16 cellular contexts compared by ENCODE assay signal in the genomic region with DNA sequence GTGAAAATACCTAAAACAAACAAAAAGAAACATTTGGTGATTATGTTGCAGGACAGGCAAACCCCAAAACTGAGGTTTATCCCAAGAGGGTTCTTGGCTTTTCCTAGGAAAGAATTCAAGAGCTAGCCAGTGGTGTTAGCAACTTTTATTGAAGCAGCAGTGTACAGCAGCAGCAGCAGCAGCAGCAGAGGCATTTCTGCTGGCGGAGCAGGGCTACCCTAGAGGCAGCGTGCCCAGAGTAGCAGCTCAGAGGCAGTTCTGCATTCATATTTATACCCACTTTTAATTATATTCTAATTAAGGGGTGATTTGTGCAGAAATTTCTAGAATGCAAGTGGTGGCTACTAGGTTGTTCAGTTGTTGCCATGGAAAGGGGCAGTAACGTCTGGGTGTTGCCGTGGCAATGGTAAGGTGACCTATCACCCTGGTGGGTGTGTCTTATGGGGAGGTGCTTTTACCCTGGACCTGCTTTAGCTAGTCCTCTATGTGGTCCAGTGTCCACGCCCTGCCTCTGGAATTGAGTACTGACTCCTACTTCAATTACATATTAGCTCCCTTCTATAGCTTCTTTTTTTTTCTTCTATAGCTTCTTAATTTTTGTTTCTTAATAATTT. TPM values are rescaled to one million over a fixed set of nuclear protein-coding genes. Genes with fewer than 3 reads are reported as not detected.
DNase-seq lines count a peak whose midpoint lies in the region; ATAC-seq, FAIRE-seq and TF ChIP-seq lines count a peak whose summit lies in the region.
"Had no signal": no experiment of that assay in that cellular context is flagged by ENCODE, and none has a peak within 500 bp of the region (broad histone marks: within the 10 kb centered on the region; RNA-seq: fewer than 3 reads in every experiment).

No MANE protein-coding gene starts in this region.

- no peak for TF ChIP-seq POLR2A in gastrocnemius medialis (IDR thresholded peaks at IDR 0.05)

- H3K27ac Mint-ChIP-seq in HFFc6, result peak overlapping the region; percentile 59
- no peak overlapping the region for H3K27ac Mint-ChIP-seq in astrocyte (ENCODE audit: unreplicated experiment)
- no peak overlapping the region for H3K27ac Mint-ChIP-seq in activated T-helper 2 cell treated with anti-CD3 and anti-CD28 coated beads, Interferon-gamma antibody, Interleukin-2, Interleukin-4, amounts not matched to agents 10 μg/mL and 5 μg/mL and 100 μg/mL, durations not matched to agents 14 hours and 24 hours and 36 hours
- H3K27ac Mint-ChIP-seq: activated T-helper 1 cell treated with anti-CD3 and anti-CD28 coated beads, Interleukin-12 subunit alpha, Interleukin-12 subunit beta, Interleukin-2, Interleukin-4 antibody, amounts not matched to agents 30 ng/mL and 10 ng/mL and 1 ng/mL, durations not matched to agents 14 hours and 24 hours and 36 hours had no signal

- ATAC-seq in gastrocnemius medialis, result no peak

- H3K4me2 ChIP-seq in astrocyte (ENCODE audit: low read length), result no peak overlapping the region

- no peak overlapping the region for H2AFZ ChIP-seq in astrocyte (ENCODE audit: low read depth, low read length)

- no peak overlapping the region for H3K4me3 ChIP-seq in astrocyte (ENCODE audit: insufficient read depth, low read depth, low read length)
- no peak overlapping the region for H3K4me3 ChIP-seq in gastrocnemius medialis
- no peak overlapping the region for H3K4me3 ChIP-seq in MG63
- H3K4me3 ChIP-seq: vagina had no signal

- peaks cover 100% of the 10 kb centered on the region for H3K79me2 ChIP-seq in astrocyte (ENCODE audit: insufficient read depth, low read length)

- in situ Hi-C loops in gastrocnemius medialis (cut with MboI; ENCODE audit: low sequenced_read_pairs in 4 of 4), result no loop called here

- H3K4me3 Mint-ChIP-seq in HFFc6, result no peak overlapping the region
- H3K4me3 Mint-ChIP-seq in astrocyte (ENCODE audit: unreplicated experiment), result no peak overlapping the region
- H3K4me3 Mint-ChIP-seq in activated T-helper 2 cell treated with anti-CD3 and anti-CD28 coated beads, Interferon-gamma antibody, Interleukin-2, Interleukin-4, amounts not matched to agents 10 μg/mL and 5 μg/mL and 100 μg/mL, durations not matched to agents 14 hours and 24 hours and 36 hours (ENCODE audit: low read depth), result no peak overlapping the region
- H3K4me3 Mint-ChIP-seq: activated T-helper 1 cell treated with anti-CD3 and anti-CD28 coated beads, Interleukin-12 subunit alpha, Interleukin-12 subunit beta, Interleukin-2, Interleukin-4 antibody, amounts not matched to agents 30 ng/mL and 10 ng/mL and 1 ng/mL, durations not matched to agents 14 hours and 24 hours and 36 hours had no signal

- H3K4me1 ChIP-seq in astrocyte (ENCODE audit: insufficient read depth, low read length) (peaks cover 28% of the 10 kb centered on the region), gastrocnemius medialis (peaks cover 91% of the 10 kb centered on the region in 2 donors)

- intact Hi-C loops in gastrocnemius medialis (cut with DNase I; ENCODE audit: low total_unique reads), result no loop called here
- intact Hi-C loops in activated T-helper 2 cell treated with anti-CD3 and anti-CD28 coated beads, Interferon-gamma antibody, Interleukin-2, Interleukin-4, amounts not matched to agents 10 μg/mL and 5 μg/mL and 100 μg/mL, durations not matched to agents 14 hours and 24 hours and 36 hours (cut with micrococcal nuclease), result no loop called here

- TF ChIP-seq CTCF in HFFc6 (IDR thresholded peaks at IDR 0.05), result no peak
- no peak for TF ChIP-seq CTCF in astrocyte (IDR thresholded peaks at IDR 0.05; ENCODE audit: insufficient read depth, low read depth, low read length)
- TF ChIP-seq CTCF in gastrocnemius medialis (IDR thresholded peaks at IDR 0.05 in 4 of 5, conservative IDR thresholded peaks at IDR 0.05 in 1 of 5), result no peak

- H3K4me1 Mint-ChIP-seq in HFFc6 (ENCODE audit: low read depth), result peaks cover 86% of the 10 kb centered on the region
- H3K4me1 Mint-ChIP-seq in astrocyte (ENCODE audit: low read depth, unreplicated experiment), result peaks cover 46% of the 10 kb centered on the region
- peaks cover 34% of the 10 kb centered on the region for H3K4me1 Mint-ChIP-seq in activated T-helper 2 cell treated with anti-CD3 and anti-CD28 coated beads, Interferon-gamma antibody, Interleukin-2, Interleukin-4, amounts not matched to agents 10 μg/mL and 5 μg/mL and 100 μg/mL, durations not matched to agents 14 hours and 24 hours and 36 hours (ENCODE audit: low read depth)

- FAIRE-seq in astrocyte (lab: Jason Lieb, UNC), result no peak

- peaks cover 97% of the 10 kb centered on the region for H4K20me1 ChIP-seq in astrocyte (ENCODE audit: insufficient read depth, low read length)

- H3K36me3 ChIP-seq in astrocyte (ENCODE audit: insufficient read depth, low read length) (peaks cover 12% of the 10 kb centered on the region), gastrocnemius medialis (no peaks in the 10 kb centered on the region), MG63 (peaks cover 23% of the 10 kb centered on the region)
- H3K36me3 ChIP-seq: vagina had no signal

- H3K9me3 Mint-ChIP-seq in HFFc6 (no peaks in the 10 kb centered on the region), astrocyte (ENCODE audit: unreplicated experiment) (no peaks in the 10 kb centered on the region)
- no peaks in the 10 kb centered on the region for H3K9me3 Mint-ChIP-seq in activated T-helper 2 cell treated with anti-CD3 and anti-CD28 coated beads, Interferon-gamma antibody, Interleukin-2, Interleukin-4, amounts not matched to agents 10 μg/mL and 5 μg/mL and 100 μg/mL, durations not matched to agents 14 hours and 24 hours and 36 hours
- H3K9me3 Mint-ChIP-seq: activated T-helper 1 cell treated with anti-CD3 and anti-CD28 coated beads, Interleukin-12 subunit alpha, Interleukin-12 subunit beta, Interleukin-2, Interleukin-4 antibody, amounts not matched to agents 30 ng/mL and 10 ng/mL and 1 ng/mL, durations not matched to agents 14 hours and 24 hours and 36 hours had no signal

- H3K36me3 Mint-ChIP-seq in HFFc6 (ENCODE audit: low read depth), result peaks cover 9% of the 10 kb centered on the region
- no peaks in the 10 kb centered on the region for H3K36me3 Mint-ChIP-seq in astrocyte (ENCODE audit: low read depth, unreplicated experiment)
- peaks cover 3% of the 10 kb centered on the region for H3K36me3 Mint-ChIP-seq in activated T-helper 2 cell treated with anti-CD3 and anti-CD28 coated beads, Interferon-gamma antibody, Interleukin-2, Interleukin-4, amounts not matched to agents 10 μg/mL and 5 μg/mL and 100 μg/mL, durations not matched to agents 14 hours and 24 hours and 36 hours (ENCODE audit: low read depth)

- peak overlapping the region; percentile 3 for H3K27ac ChIP-seq in astrocyte (ENCODE audit: low read depth, low read length)
- H3K27ac ChIP-seq in gastrocnemius medialis, result peak overlapping the region; percentile 93 to 97 (median 95)
- H3K27ac ChIP-seq: vagina had no signal

- H3K27me3 Mint-ChIP-seq in HFFc6 (ENCODE audit: insufficient read depth), result no peaks in the 10 kb centered on the region; the same call in 1 of the 2 replicates
- no peaks in the 10 kb centered on the region for H3K27me3 Mint-ChIP-seq in astrocyte (ENCODE audit: low read depth, unreplicated experiment)
- no peaks in the 10 kb centered on the region for H3K27me3 Mint-ChIP-seq in activated T-helper 2 cell treated with anti-CD3 and anti-CD28 coated beads, Interferon-gamma antibody, Interleukin-2, Interleukin-4, amounts not matched to agents 10 μg/mL and 5 μg/mL and 100 μg/mL, durations not matched to agents 14 hours and 24 hours and 36 hours (ENCODE audit: low read depth)

- H3K27me3 ChIP-seq in astrocyte (ENCODE audit: insufficient read depth, low read length), result no peaks in the 10 kb centered on the region
- H3K27me3 ChIP-seq in gastrocnemius medialis, result no peaks in the 10 kb centered on the region
- H3K27me3 ChIP-seq in MG63, result no peaks in the 10 kb centered on the region
- H3K27me3 ChIP-seq: vagina had no signal

- no peak overlapping the region for H3K9ac ChIP-seq in astrocyte (ENCODE audit: low read length)

- DNase-seq in HFFc6, result no peak
- DNase-seq in astrocyte (ENCODE audit: low read depth), result peak; percentile 23
- peak; percentile 48 for DNase-seq in iPS DF 19.7 (ENCODE audit: low read depth, low spot score)
- DNase-seq in gastrocnemius medialis, result no peak
- DNase-seq in MG63, result no peak
- no peak for DNase-seq in activated CD4-positive, alpha-beta T cell treated with anti-CD3 and anti-CD28 coated beads, Interleukin-2, amount 50 U/mL, for 48 hours
- no peak for DNase-seq in activated T-helper 2 cell treated with anti-CD3 and anti-CD28 coated beads, Interferon-gamma antibody, Interleukin-2, Interleukin-4, amounts not matched to agents 10 μg/mL and 5 μg/mL and 100 μg/mL, durations not matched to agents 14 hours and 24 hours and 36 hours (ENCODE audit: low spot score)
- DNase-seq: amygdala; GDM1; KG1; NCI-H1694; NCI-H526; SHP77; stimulated activated CD4-positive, alpha-beta T cell treated with anti-CD3 and anti-CD28 coated beads, Interleukin-4, amount 100 ng/mL, for 1 hour had no signal

- H3K9me3 ChIP-seq in astrocyte (ENCODE audit: insufficient read depth, low read depth, low read length) (no peaks in the 10 kb centered on the region), gastrocnemius medialis (no peaks in the 10 kb centered on the region), MG63 (no peaks in the 10 kb centered on the region)
- H3K9me3 ChIP-seq: vagina had no signal

RNA-seq across cellular contexts. Expression of a gene that starts 53.9 kb away (rescaled TPM):
- total RNA-seq in HFFc6 (2021; fragmentation: NEBNext Ultra II Directional; extraction: Animal tissue kit (Norgen Biotek cat#: 25700)), result 100 to 1,000 TPM; 366 to 443 (median 406) TPM
- total RNA-seq in astrocyte (469 and 474 TPM in 2 replicates), gastrocnemius medialis (100 to 1,000 TPM; 129 to 299 (median 210) TPM)
- total RNA-seq in MG63 (2014; rRNA removed; shearing (Covaris generic); ENCODE audit: low replicate concordance), result 109 and 112 TPM in 2 replicates
- total RNA-seq in activated T-helper 2 cell treated with anti-CD3 and anti-CD28 coated beads, Interferon-gamma antibody, Interleukin-2, Interleukin-4, amounts not matched to agents 10 μg/mL and 5 μg/mL and 100 μg/mL, durations not matched to agents 14 hours and 24 hours and 36 hours, result 24.4 TPM in 2 replicates

Comparison
In these comparisons a context has a peak if more than half of its experiments do, and no peak if none do; other contexts are left out.
1. DNase-seq: peak in astrocyte (single experiment) and iPS DF 19.7 (single experiment); none in HFFc6 (single experiment), gastrocnemius medialis (0 of 2), MG63 (single experiment), activated CD4-positive, alpha-beta T cell treated with anti-CD3 and anti-CD28 coated beads, Interleukin-2, amount 50 U/mL, for 48 hours (0 of 2) and activated T-helper 2 cell treated with anti-CD3 and anti-CD28 coated beads, Interferon-gamma antibody, Interleukin-2, Interleukin-4, amounts not matched to agents 10 μg/mL and 5 μg/mL and 100 μg/mL, durations not matched to agents 14 hours and 24 hours and 36 hours (single experiment).